In genomic region chr7:42237891-42238531, GRCh38 we compare ENCODE assay signal across 8 cellular contexts. TPM values are rescaled to one million over a fixed set of nuclear protein-coding genes. Genes with fewer than 3 reads are reported as not detected.
A peak's percentile ranks its signal among the peaks of the same experiment; 100 is the strongest.
DNase-seq lines count a peak whose midpoint lies in the region; ATAC-seq and TF ChIP-seq lines count a peak whose summit lies in the region.

No MANE protein-coding gene starts in this region.

- H3K36me3 Mint-ChIP-seq in MCF 10A (ENCODE audit: insufficient read depth, unreplicated experiment) = peaks cover 17% of the 10 kb centered on the region

- H3K4me3 ChIP-seq in HUES64 (ENCODE audit: low read length) (peak overlapping the region; percentile 92), skin epidermis (peak overlapping the region; percentile 46 to 83 (median 62))

- H3K4me3 Mint-ChIP-seq in MCF 10A (ENCODE audit: unreplicated experiment) = peak overlapping the region; percentile 97

- peaks cover 44% of the 10 kb centered on the region for H3K4me1 ChIP-seq in HUES64 (ENCODE audit: insufficient read depth, low read length)

- under 1% methylated on average over 36 of the region's 54 CpGs for WGBS in HUES64

- TF ChIP-seq CTCF in C4-2B (conservative IDR thresholded peaks at IDR 0.05) (peak; percentile 5; the same call in 1 of the 2 replicates), MCF 10A (IDR thresholded peaks at IDR 0.05; ENCODE audit: unreplicated experiment) (no peak)

- DNase-seq in MCF 10A (ENCODE audit: unreplicated experiment) (peak; percentile 58), iPS-NIHi7 (ENCODE audit: extremely low spot score) (peak; percentile 83), SKM-1 treated with dmso at 0.1 percent for 144 hours (lab: John Stamatoyannopoulos, UW; ENCODE audit: unreplicated experiment) (no peak)
- DNase-seq in stimulated activated CD4-positive, alpha-beta T cell treated with anti-CD3 and anti-CD28 coated beads, Interleukin-2, amount 100 ng/mL, for 48 hours = no peak

- peak overlapping the region; percentile 96 for H3K27ac Mint-ChIP-seq in MCF 10A (ENCODE audit: low read depth, unreplicated experiment)

- peaks cover 30% of the 10 kb centered on the region for H3K27me3 ChIP-seq in HUES64 (ENCODE audit: insufficient read depth, low read length)

- H3K27ac ChIP-seq in C4-2B (peak overlapping the region; percentile 60), HUES64 (ENCODE audit: low read depth, low read length) (peak overlapping the region; percentile 95), skin epidermis (peak overlapping the region; percentile 36 to 95 (median 86))

- no peaks in the 10 kb centered on the region; the same call in 1 of the 2 replicates for H3K36me3 ChIP-seq in HUES64 (ENCODE audit: insufficient read depth, low read length)

- no peaks in the 10 kb centered on the region for H3K27me3 Mint-ChIP-seq in MCF 10A (ENCODE audit: insufficient read depth, unreplicated experiment)

- no peaks in the 10 kb centered on the region for H3K9me3 ChIP-seq in HUES64 (ENCODE audit: insufficient read depth, low read depth, low read length)

- peak overlapping the region; percentile 84 for H3K9ac ChIP-seq in HUES64 (ENCODE audit: low read depth, low read length)

- intact Hi-C loops in MCF 10A (cut with micrococcal nuclease) = loop anchor here (1.0 to 10.0 kb wide), 8 partner anchors 76 to 597 kb away; no protein-coding TSS in a partner anchor

- H3K4me1 Mint-ChIP-seq in MCF 10A (ENCODE audit: insufficient read depth, unreplicated experiment) = peaks cover 40% of the 10 kb centered on the region

- POLR2A ChIA-PET in MCF 10A (lab: Yijun Ruan, JAX) = interaction anchor here (0.7 to 2.7 kb wide), 21 partner anchors 9 to 694 kb away, joined by 3 to 29 read pairs (median 5); partner anchors contain the start of genes MRPL32 and PSMA2

- BruUV-seq in MCF 10A (replicated peaks; lab: Mats Ljungman, UMichigan) = TSS peak; percentile 65

- ATAC-seq in GM19328 (IDR thresholded peaks at IDR 0.05; ENCODE audit: unreplicated experiment) = no peak

- CTCF ChIA-PET in MCF 10A (lab: Yijun Ruan, JAX) = interaction anchor here (0.6 to 1.3 kb wide), 13 partner anchors 16 to 669 kb away, joined by 3 to 7 read pairs (median 4); no protein-coding TSS in a partner anchor

- H3K9me3 Mint-ChIP-seq in MCF 10A (ENCODE audit: unreplicated experiment) = no peaks in the 10 kb centered on the region

RNA-seq across cellular contexts. Expression of gene GLI3, which starts 1.0 kb away (rescaled TPM):
- 20.6 TPM for polyA plus RNA-seq in HUES64 (2013, experiment 1 of 2)
- 24.7 TPM for polyA plus RNA-seq in HUES64 (2013, experiment 2 of 2)
- total RNA-seq in MCF 10A (2022) = 23.1 and 27.6 TPM in 2 replicates

Comparison
In these comparisons a context has a peak if more than half of its experiments do, and no peak if none do; other contexts are left out.
1. DNase-seq: peak in MCF 10A (single experiment) and iPS-NIHi7 (single experiment); none in SKM-1 treated with dmso at 0.1 percent for 144 hours (single experiment) and stimulated activated CD4-positive, alpha-beta T cell treated with anti-CD3 and anti-CD28 coated beads, Interleukin-2, amount 100 ng/mL, for 48 hours (0 of 2).
2. Peak in every context shown above with its lines, with median percentiles within 50 percentile points of each other: H3K27ac ChIP-seq.